ENCODE assay signal across 15 cellular contexts in the genomic region with DNA sequence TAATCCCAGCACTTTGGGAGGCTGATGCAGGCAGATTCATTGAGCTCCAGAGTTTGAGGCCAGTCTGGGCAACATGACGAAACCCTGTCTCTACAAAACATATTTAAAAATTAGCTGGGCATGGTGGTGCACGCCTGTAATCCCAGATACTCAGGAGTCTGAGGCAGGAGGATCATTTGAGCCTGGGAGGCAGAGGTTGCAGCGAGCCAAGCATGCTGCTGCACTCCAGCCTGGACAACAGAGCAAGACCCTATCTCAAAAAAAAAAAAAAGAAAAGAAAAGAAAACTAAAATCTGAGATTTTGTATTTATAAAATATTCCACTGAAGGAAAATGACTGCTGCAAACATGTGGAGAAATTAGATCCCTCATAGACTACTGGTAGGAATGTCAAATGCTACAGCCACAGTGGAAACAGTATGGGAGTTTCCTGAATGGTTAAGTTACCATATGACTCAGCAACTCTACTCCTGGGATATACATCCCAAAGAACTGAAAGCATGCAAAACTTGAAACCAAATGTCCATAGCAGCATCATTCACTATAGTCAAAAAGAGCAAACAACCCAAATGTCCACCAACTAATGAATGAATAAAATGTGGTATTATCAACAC.
A peak's percentile ranks its signal among the peaks of the same experiment; 100 is the strongest.
DNase-seq lines count a peak whose midpoint lies in the region; ATAC-seq, FAIRE-seq and TF ChIP-seq lines count a peak whose summit lies in the region.
"Had no signal": no experiment of that assay in that cellular context is flagged by ENCODE, and none has a peak within 500 bp of the region (broad histone marks: within the 10 kb centered on the region; RNA-seq: fewer than 3 reads in every experiment).

No MANE protein-coding gene starts in this region.

- peaks cover 87% of the 10 kb centered on the region for H3K36me3 Mint-ChIP-seq in stimulated activated memory B cell treated with anti-CD40 and anti-IgM and Interleukin-4, amounts not matched to agents 10 μg/mL and 1 μg/mL and 100 μg/mL, for 72 hours

- H3K27me3 Mint-ChIP-seq in stimulated activated memory B cell treated with anti-CD40 and anti-IgM and Interleukin-4, amounts not matched to agents 10 μg/mL and 1 μg/mL and 100 μg/mL, for 72 hours = no peaks in the 10 kb centered on the region

- no peak overlapping the region for H3K4me3 ChIP-seq in AG09309 (ENCODE audit: control insufficient read depth, low read depth, low read length)
- H3K4me3 ChIP-seq in brain microvascular endothelial cell (ENCODE audit: low read depth, low read length) = no peak overlapping the region
- no peak overlapping the region for H3K4me3 ChIP-seq in kidney epithelial cell (ENCODE audit: low read depth, low read length)
- H3K4me3 ChIP-seq: gastroesophageal sphincter had no signal

- FAIRE-seq in HTR-8/SVneo (lab: Jason Lieb, UNC) = no peak
- FAIRE-seq: small intestine had no signal

- peak; percentile 14 for DNase-seq in AG09309 (ENCODE audit: low read depth)
- DNase-seq in HTR-8/SVneo (ENCODE audit: insufficient read length, low spot score) = peak; percentile 22
- DNase-seq in brain microvascular endothelial cell = peak; percentile 67
- peak; percentile 31 for DNase-seq in kidney epithelial cell (ENCODE audit: low read depth)
- no peak for DNase-seq in NCI-H1417 (lab: John Stamatoyannopoulos, UW)
- no peak for DNase-seq in SK-N-DZ (ENCODE audit: low spot score)
- no peak for DNase-seq in C1 segment of cervical spinal cord (lab: John Stamatoyannopoulos, UW)
- DNase-seq: DMS79 treated with DMSO at 0.1 percent for 48 hours, H9, NCI-H2081, small intestine had no signal

- in situ Hi-C loops in brain microvascular endothelial cell (cut with HindIII; ENCODE audit: low pct_ligation_motif_present, low sequenced_read_pairs) = no loop called here

- H3K9me3 Mint-ChIP-seq in stimulated activated memory B cell treated with anti-CD40 and anti-IgM and Interleukin-4, amounts not matched to agents 10 μg/mL and 1 μg/mL and 100 μg/mL, for 72 hours = no peaks in the 10 kb centered on the region
- H3K9me3 Mint-ChIP-seq: H9; stimulated activated effector memory CD8-positive, alpha-beta T cell treated with anti-CD3 and anti-CD28 coated beads, Interleukin-12 subunit alpha, Interleukin-12 subunit beta, amount 100 ng/mL, for 72 hours had no signal

- peak; percentile 52 for TF ChIP-seq CTCF in AG09309 (IDR thresholded peaks at IDR 0.05; ENCODE audit: control insufficient read depth, insufficient read depth, low read depth, low read length, missing control alignments)
- TF ChIP-seq CTCF in brain microvascular endothelial cell (IDR thresholded peaks at IDR 0.05; ENCODE audit: low read depth, low read length, missing control alignments) = peak; percentile 61
- TF ChIP-seq CTCF in kidney epithelial cell (IDR thresholded peaks at IDR 0.05; ENCODE audit: insufficient read depth, low read length, poor library complexity, severe bottlenecking) = peak; percentile 26

- H3K36me3 ChIP-seq in brain microvascular endothelial cell (replicated peaks) = peaks cover 20% of the 10 kb centered on the region
- peaks cover 3% of the 10 kb centered on the region for H3K36me3 ChIP-seq in kidney epithelial cell (ENCODE audit: control insufficient read depth, insufficient read depth, low read length)

- no peaks in the 10 kb centered on the region for H3K4me1 Mint-ChIP-seq in stimulated activated memory B cell treated with anti-CD40 and anti-IgM and Interleukin-4, amounts not matched to agents 10 μg/mL and 1 μg/mL and 100 μg/mL, for 72 hours
- H3K4me1 Mint-ChIP-seq: H9; stimulated activated effector memory CD8-positive, alpha-beta T cell treated with anti-CD3 and anti-CD28 coated beads, Interleukin-12 subunit alpha, Interleukin-12 subunit beta, amount 100 ng/mL, for 72 hours had no signal

- no peaks in the 10 kb centered on the region for H3K27me3 ChIP-seq in brain microvascular endothelial cell (replicated peaks)
- no peaks in the 10 kb centered on the region for H3K27me3 ChIP-seq in kidney epithelial cell (ENCODE audit: control insufficient read depth, insufficient read depth, low read length)
- H3K27me3 ChIP-seq: gastroesophageal sphincter had no signal

- no peak for ATAC-seq in stimulated activated memory B cell treated with anti-CD40 and anti-IgM and Interleukin-4, amounts not matched to agents 10 μg/mL and 1 μg/mL and 100 μg/mL, for 72 hours
- ATAC-seq: gastroesophageal sphincter; stimulated activated effector memory CD8-positive, alpha-beta T cell treated with anti-CD3 and anti-CD28 coated beads, Interleukin-12 subunit alpha, Interleukin-12 subunit beta, amount 100 ng/mL, for 72 hours had no signal

- H3K27ac Mint-ChIP-seq in stimulated activated memory B cell treated with anti-CD40 and anti-IgM and Interleukin-4, amounts not matched to agents 10 μg/mL and 1 μg/mL and 100 μg/mL, for 72 hours = no peak overlapping the region

- H3K27ac ChIP-seq in brain microvascular endothelial cell = peak overlapping the region; percentile 58
- H3K27ac ChIP-seq: HL-60 had no signal

- H3K4me3 Mint-ChIP-seq in stimulated activated memory B cell treated with anti-CD40 and anti-IgM and Interleukin-4, amounts not matched to agents 10 μg/mL and 1 μg/mL and 100 μg/mL, for 72 hours = no peak overlapping the region
- H3K4me3 Mint-ChIP-seq: H9; stimulated activated effector memory CD8-positive, alpha-beta T cell treated with anti-CD3 and anti-CD28 coated beads, Interleukin-12 subunit alpha, Interleukin-12 subunit beta, amount 100 ng/mL, for 72 hours had no signal

Comparison
In these comparisons a context has a peak if more than half of its experiments do, and no peak if none do; other contexts are left out.
1. DNase-seq: peak in AG09309 (single experiment), HTR-8/SVneo (single experiment), brain microvascular endothelial cell (single experiment) and kidney epithelial cell (single experiment); none in NCI-H1417 (0 of 3), SK-N-DZ (single experiment) and C1 segment of cervical spinal cord (0 of 14).
2. Peak in every context shown above with its lines, with median percentiles within 50 percentile points of each other: CTCF ChIP-seq.